Comparison of ENCODE assay signal across 17 cellular contexts in genomic region chr20:38308047-38308438, GRCh38. TPM values are rescaled to one million over a fixed set of nuclear protein-coding genes. Genes with fewer than 3 reads are reported as not detected.
DNase-seq lines count a peak whose midpoint lies in the region; ATAC-seq, FAIRE-seq and TF ChIP-seq lines count a peak whose summit lies in the region.
"Had no signal": no experiment of that assay in that cellular context is flagged by ENCODE, and none has a peak within 500 bp of the region (broad histone marks: within the 10 kb centered on the region; RNA-seq: fewer than 3 reads in every experiment).

No MANE protein-coding gene starts in this region.

- no peak overlapping the region for H3K18ac ChIP-seq in mesendoderm (ENCODE audit: low read length)

- TF ChIP-seq RAD21 in K562 (CRISPR knock-in tag; conservative IDR thresholded peaks at IDR 0.05 in 1 of 2, IDR thresholded peaks at IDR 0.05 in 1 of 2), result no peak

- ATAC-seq in K562, result no peak
- ATAC-seq in GM19035 (IDR thresholded peaks at IDR 0.05; ENCODE audit: unreplicated experiment), result no peak
- ATAC-seq: HCT116, Right ventricle myocardium inferior had no signal

- H3K9me3 Mint-ChIP-seq in HFFc6, result no peaks in the 10 kb centered on the region

- TF ChIP-seq CTCF in HFFc6 (IDR thresholded peaks at IDR 0.05) (no peak), K562 (IDR thresholded peaks at IDR 0.05 in 2 of 3, conservative IDR thresholded peaks at IDR 0.05 in 1 of 3; ENCODE audit: insufficient read depth in 2 of 3, low read depth in 1 of 3, low read length in 3 of 3) (no peak), suprapubic skin (IDR thresholded peaks at IDR 0.05) (no peak)

- H4K8ac ChIP-seq in mesendoderm (ENCODE audit: low read depth, low read length), result no peak overlapping the region

- no peaks in the 10 kb centered on the region for H3K36me3 Mint-ChIP-seq in HFFc6 (ENCODE audit: low read depth)

- POLR2A ChIA-PET in K562 (lab: Yijun Ruan, JAX), result interaction anchor here (0.6 to 1.1 kb wide), 3 partner anchors 22 to 392 kb away, joined by 3 to 4 read pairs (median 3); no protein-coding TSS in a partner anchor

- H3K27ac ChIP-seq in K562 (ENCODE audit: extremely low read depth, low read depth, low read length) (no peak overlapping the region), mesendoderm (ENCODE audit: low read depth, low read length) (no peak overlapping the region), suprapubic skin (no peak overlapping the region)
- H3K27ac ChIP-seq: Peyer's patch had no signal

- BruUV-seq in K562 (replicated peaks; lab: Mats Ljungman, UMichigan), result no TSS peak

- CTCF ChIA-PET in K562 (lab: Yijun Ruan, JAX; ENCODE audit: low intra/inter-chr PET ratio), result no interaction called here

- H3K36me3 ChIP-seq in K562 (ENCODE audit: control insufficient read depth, insufficient read depth, low read length), result no peaks in the 10 kb centered on the region
- H3K36me3 ChIP-seq in mesendoderm (ENCODE audit: control insufficient read depth, insufficient read depth, low read length), result no peaks in the 10 kb centered on the region
- H3K36me3 ChIP-seq in suprapubic skin, result no peaks in the 10 kb centered on the region
- H3K36me3 ChIP-seq: Peyer's patch had no signal

- no peak overlapping the region for H3K56ac ChIP-seq in mesendoderm (ENCODE audit: low read length)

- no peak overlapping the region for H3K23ac ChIP-seq in mesendoderm (ENCODE audit: low read length)

- TF ChIP-seq EP300 in K562 (IDR thresholded peaks at IDR 0.05; ENCODE audit: low read length) (no peak), suprapubic skin (IDR thresholded peaks at IDR 0.05) (no peak)

- H3K9me3 ChIP-seq in K562 (replicated peaks; ENCODE audit: control insufficient read depth, insufficient read depth, low read depth, low read length), result 0 out of 2 replicates have a peak, but pooled peaks cover 6% of the 10 kb centered on the region
- no peaks in the 10 kb centered on the region for H3K9me3 ChIP-seq in suprapubic skin
- H3K9me3 ChIP-seq: Peyer's patch had no signal

- H3K27me3 ChIP-seq in K562 (ENCODE audit: control insufficient read depth in 2 of 2, insufficient read depth in 2 of 2, low read length in 2 of 2) (peaks cover 10 to 24% of the 10 kb centered on the region in 2 experiments), mesendoderm (ENCODE audit: insufficient read depth, low read length, poor library complexity) (no peaks in the 10 kb centered on the region), suprapubic skin (peaks cover 13% of the 10 kb centered on the region)
- H3K27me3 ChIP-seq: Peyer's patch had no signal

- H3K4me2 ChIP-seq in K562 (ENCODE audit: insufficient read depth, low read length), result no peak overlapping the region
- H3K4me2 ChIP-seq in mesendoderm (ENCODE audit: low read length), result no peak overlapping the region

- peaks cover 30% of the 10 kb centered on the region for H3K27me3 Mint-ChIP-seq in HFFc6 (ENCODE audit: insufficient read depth)

- no peaks in the 10 kb centered on the region for H3K79me2 ChIP-seq in K562 (ENCODE audit: control insufficient read depth, insufficient read depth, low read length)
- H3K79me2 ChIP-seq in mesendoderm (ENCODE audit: control insufficient read depth, insufficient read depth, low read length), result no peaks in the 10 kb centered on the region

- no peak overlapping the region for H2BK15ac ChIP-seq in mesendoderm (replicated peaks; ENCODE audit: low read depth)

- H3K4ac ChIP-seq in mesendoderm (ENCODE audit: low read depth, low read length), result no peak overlapping the region

- no peak overlapping the region for H3K4me3 Mint-ChIP-seq in HFFc6
- H3K4me3 Mint-ChIP-seq: CD4-positive, alpha-beta T cell had no signal

- no peak for FAIRE-seq in K562 (lab: Jason Lieb, UNC)

- peak overlapping the region; percentile 74 for H3K27ac Mint-ChIP-seq in HFFc6
- H3K27ac Mint-ChIP-seq: CD4-positive, alpha-beta T cell had no signal

- intact Hi-C loops in K562 (cut with micrococcal nuclease), result no loop called here

- H3K4me3 ChIP-seq in K562 (no peak overlapping the region), mesendoderm (ENCODE audit: low read length) (no peak overlapping the region), suprapubic skin (no peak overlapping the region)
- H3K4me3 ChIP-seq: Peyer's patch had no signal

- TF ChIP-seq POLR2A in K562 (conservative IDR thresholded peaks at IDR 0.05) (no peak), suprapubic skin (IDR thresholded peaks at IDR 0.05) (no peak)

- H3K9me1 ChIP-seq in K562 (ENCODE audit: control insufficient read depth, insufficient read depth, low read length), result no peaks in the 10 kb centered on the region

- in situ Hi-C loops in K562 (cut with MboI), result no loop called here

- H4K20me1 ChIP-seq in K562 (replicated peaks; ENCODE audit: control insufficient read depth, insufficient read depth, low read length), result no peaks in the 10 kb centered on the region

- peak; percentile 70 for DNase-seq in ELR (ENCODE audit: low read depth)
- DNase-seq in HFFc6, result peak; percentile 4
- no peak for DNase-seq in K562 (ENCODE audit: extremely low read depth in 1 of 4, low spot score in 3 of 4)
- DNase-seq in mesendoderm, result peak; percentile 21
- DNase-seq in NCI-H1694 treated with DMSO at 0.1 percent for 48 hours (lab: John Stamatoyannopoulos, UW), result no peak
- DNase-seq in activated gamma-delta T cell (lab: John Stamatoyannopoulos, UW), result no peak
- DNase-seq in suprapubic skin (ENCODE audit: low spot score in 2 of 2), result no peak
- DNase-seq: ACHN; CD4-positive, alpha-beta T cell; KBM-7; NCI-H1436; NCI-H2029 treated with DMSO at 0.1 percent for 48 hours; NCI-H510A; Peyer's patch had no signal

- 0% methylated on average over 4 of the region's 4 CpGs for WGBS in K562 (ENCODE audit: insufficient coverage, low coverage, missing lambda C conversion rate)
- WGBS in mesendoderm (ENCODE audit: extremely low coverage, insufficient coverage, low lambda C conversion rate), result no CpG with 5 or more reads among the region's 4 CpGs
- 77% methylated on average over 2 of the region's 4 CpGs for WGBS in suprapubic skin

- H2BK120ac ChIP-seq in mesendoderm (ENCODE audit: low read depth, low read length), result no peak overlapping the region

- no peak overlapping the region for H4K5ac ChIP-seq in mesendoderm (ENCODE audit: low read length)

- H3K79me1 ChIP-seq in mesendoderm (ENCODE audit: low read length), result no peaks in the 10 kb centered on the region

- H3K9ac ChIP-seq in K562 (ENCODE audit: insufficient read depth in 1 of 2, low read depth in 2 of 2, low read length in 2 of 2), result no peak overlapping the region
- no peak overlapping the region for H3K9ac ChIP-seq in mesendoderm (ENCODE audit: low read length)

- H2AK5ac ChIP-seq in mesendoderm (ENCODE audit: low read length), result no peak overlapping the region

- peaks cover 31% of the 10 kb centered on the region for H3K4me1 Mint-ChIP-seq in HFFc6 (ENCODE audit: low read depth)

- H2AFZ ChIP-seq in K562 (ENCODE audit: low read depth, low read length), result no peak overlapping the region

- H2BK5ac ChIP-seq in mesendoderm (ENCODE audit: low read length), result no peak overlapping the region

- H3K4me1 ChIP-seq in K562 (replicated peaks in 1 of 2; ENCODE audit: control insufficient read depth in 2 of 2, insufficient read depth in 2 of 2, low read length in 2 of 2), result peaks cover 0 to 6% of the 10 kb centered on the region in 2 experiments; a peak in 1 of 5 replicates
- no peaks in the 10 kb centered on the region for H3K4me1 ChIP-seq in mesendoderm (ENCODE audit: control insufficient read depth, low read depth, low read length)
- H3K4me1 ChIP-seq in suprapubic skin, result peaks cover 8% of the 10 kb centered on the region
- H3K4me1 ChIP-seq: Peyer's patch had no signal

RNA-seq across cellular contexts. Expression of gene BPI, which starts 4.1 kb away (rescaled TPM):
- total RNA-seq in HFFc6 (2021; fragmentation: NEBNext Ultra II Directional; extraction: Animal tissue kit (Norgen Biotek cat#: 25700)), result not detected
- total RNA-seq in K562 (2011; cell fraction: chromatin; rRNA removed; ENCODE audit: low replicate concordance), result not detected in 2 replicates
- not detected in 2 replicates for total RNA-seq in K562 (2011; cell fraction: nucleolus; rRNA removed)
- total RNA-seq in K562 (2011; cell fraction: nucleoplasm; rRNA removed), result not detected in 2 replicates
- not detected in 2 replicates for total RNA-seq in K562 (2014; rRNA removed)
- total RNA-seq in K562 (2014; rRNA removed; fragmentation: Illumina TruSeq; extraction: Trizol), result not detected in 2 replicates
- not detected in 2 replicates for total RNA-seq in K562 (2015; rRNA removed; fragmentation: Illumina TruSeq; extraction: Trizol)
- total RNA-seq in K562 (2021), result not detected in 2 replicates
- polyA plus RNA-seq in K562 (2011; rRNA removed), result not detected in 2 replicates
- polyA plus RNA-seq in K562 (2011; cell fraction: cytosol; rRNA removed), result not detected in 2 replicates
- polyA plus RNA-seq in K562 (2011; cell fraction: nucleus; rRNA removed), result not detected in 2 replicates
- polyA plus RNA-seq in K562 (2012), result not detected in 2 replicates
- polyA plus RNA-seq in K562 (2014; fragmentation: Illumina TruSeq; extraction: Trizol), result not detected in 2 replicates
- not detected for polyA plus RNA-seq in K562 (2014; fragmentation: Nextera tagmentation; extraction: Ambion mirVana)
- not detected in 2 replicates for polyA plus RNA-seq in K562 (2014; rRNA removed)
- not detected in 2 replicates for polyA minus RNA-seq in K562 (2011; rRNA and poly(A)+ RNA removed)
- polyA minus RNA-seq in K562 (2011; cell fraction: cytosol; rRNA and poly(A)+ RNA removed), result not detected in 2 replicates
- polyA minus RNA-seq in K562 (2011; cell fraction: nucleus; rRNA and poly(A)+ RNA removed), result not detected in 2 replicates
- not detected for polyA plus RNA-seq in mesendoderm (2013, experiment 1 of 2)
- polyA plus RNA-seq in mesendoderm (2013, experiment 2 of 2), result not detected
- total RNA-seq in suprapubic skin, result not detected
- total RNA-seq: Peyer's patch, Right ventricle myocardium inferior had no signal

RNA-seq across cellular contexts. Expression of gene LBP, which starts 38.2 kb away (rescaled TPM):
- not detected for total RNA-seq in HFFc6 (2021; fragmentation: NEBNext Ultra II Directional; extraction: Animal tissue kit (Norgen Biotek cat#: 25700))
- not detected in 2 replicates for total RNA-seq in K562 (2011; cell fraction: chromatin; rRNA removed; ENCODE audit: low replicate concordance)
- not detected in 2 replicates for total RNA-seq in K562 (2011; cell fraction: nucleolus; rRNA removed)
- total RNA-seq in K562 (2011; cell fraction: nucleoplasm; rRNA removed), result not detected in 2 replicates
- total RNA-seq in K562 (2014; rRNA removed) (0.08 TPM in 1 of 2 replicates, not detected in the other), K562 (2014; rRNA removed; fragmentation: Illumina TruSeq; extraction: Trizol) (not detected in 2 replicates), K562 (2015; rRNA removed; fragmentation: Illumina TruSeq; extraction: Trizol) (0.07 and 0.11 TPM in 2 replicates), K562 (2021) (0.11 and 0.31 TPM in 2 replicates), suprapubic skin (1 to 10 TPM in 1 of 4 donors, under 1 TPM in 1, not detected in 2; 0.38 to 6.2 TPM)
- polyA plus RNA-seq in K562 (2011; rRNA removed) (0.10 TPM in 1 of 2 replicates, not detected in the other), K562 (2014; fragmentation: Illumina TruSeq; extraction: Trizol) (0.15 TPM in 1 of 2 replicates, not detected in the other), K562 (2014; fragmentation: Nextera tagmentation; extraction: Ambion mirVana) (under 1 TPM; 0.06 to 0.07 TPM), K562 (2014; rRNA removed) (not detected in 2 replicates)
- polyA plus RNA-seq in K562 (2011; cell fraction: cytosol; rRNA removed), result 0.12 and 0.15 TPM in 2 replicates
- polyA plus RNA-seq in K562 (2011; cell fraction: nucleus; rRNA removed), result not detected in 2 replicates
- 0.17 and 0.22 TPM in 2 replicates for polyA plus RNA-seq in K562 (2012)
- polyA minus RNA-seq in K562 (2011; rRNA and poly(A)+ RNA removed), result 0.11 and 0.18 TPM in 2 replicates
- not detected in 2 replicates for polyA minus RNA-seq in K562 (2011; cell fraction: cytosol; rRNA and poly(A)+ RNA removed)
- polyA minus RNA-seq in K562 (2011; cell fraction: nucleus; rRNA and poly(A)+ RNA removed), result not detected in 2 replicates
- polyA plus RNA-seq in mesendoderm (2013, experiment 1 of 2), result 0.27 TPM
- 0.21 TPM for polyA plus RNA-seq in mesendoderm (2013, experiment 2 of 2)
- total RNA-seq: CD4-positive, alpha-beta T cell; Peyer's patch had no signal

RNA-seq across cellular contexts. Expression of gene KIAA1755, which starts 47.5 kb away (rescaled TPM):
- total RNA-seq in HFFc6 (2021; fragmentation: NEBNext Ultra II Directional; extraction: Animal tissue kit (Norgen Biotek cat#: 25700)), result 1 to 10 TPM; 1.2 to 4.4 (median 2.2) TPM
- not detected in 2 replicates for total RNA-seq in K562 (2011; cell fraction: chromatin; rRNA removed; ENCODE audit: low replicate concordance)
- total RNA-seq in K562 (2011; cell fraction: nucleolus; rRNA removed), result not detected in 2 replicates
- not detected in 2 replicates for total RNA-seq in K562 (2011; cell fraction: nucleoplasm; rRNA removed)
- not detected in 2 replicates for total RNA-seq in K562 (2014; rRNA removed)
- not detected in 2 replicates for total RNA-seq in K562 (2014; rRNA removed; fragmentation: Illumina TruSeq; extraction: Trizol)
- total RNA-seq in K562 (2015; rRNA removed; fragmentation: Illumina TruSeq; extraction: Trizol), result not detected in 2 replicates
- not detected in 2 replicates for total RNA-seq in K562 (2021)
- polyA plus RNA-seq in K562 (2011; rRNA removed), result not detected in 2 replicates
- polyA plus RNA-seq in K562 (2011; cell fraction: cytosol; rRNA removed), result not detected in 2 replicates
- polyA plus RNA-seq in K562 (2011; cell fraction: nucleus; rRNA removed), result not detected in 2 replicates
- polyA plus RNA-seq in K562 (2012), result 0.11 TPM in 1 of 2 replicates, not detected in the other
- polyA plus RNA-seq in K562 (2014; fragmentation: Illumina TruSeq; extraction: Trizol), result not detected in 2 replicates
- not detected for polyA plus RNA-seq in K562 (2014; fragmentation: Nextera tagmentation; extraction: Ambion mirVana)
- polyA plus RNA-seq in K562 (2014; rRNA removed), result 0.12 TPM in 1 of 2 replicates, not detected in the other
- polyA minus RNA-seq in K562 (2011; rRNA and poly(A)+ RNA removed), result not detected in 2 replicates
- not detected in 2 replicates for polyA minus RNA-seq in K562 (2011; cell fraction: cytosol; rRNA and poly(A)+ RNA removed)
- not detected in 2 replicates for polyA minus RNA-seq in K562 (2011; cell fraction: nucleus; rRNA and poly(A)+ RNA removed)
- 0.13 TPM for polyA plus RNA-seq in mesendoderm (2013, experiment 1 of 2)
- polyA plus RNA-seq in mesendoderm (2013, experiment 2 of 2), result 0.15 TPM
- total RNA-seq in suprapubic skin, result 1 to 10 TPM in 3 of 4 donors, not detected in 1; 1.2 to 3.3 (median 2.0) TPM
- total RNA-seq: CD4-positive, alpha-beta T cell had no signal

Comparison
In these comparisons a context has a peak if more than half of its experiments do, and no peak if none do; other contexts are left out.
1. DNase-seq: peak in ELR (single experiment), HFFc6 (single experiment) and mesendoderm (single experiment); none in K562 (0 of 4), NCI-H1694 treated with DMSO at 0.1 percent for 48 hours (single experiment), activated gamma-delta T cell (single experiment) and suprapubic skin (0 of 2).